In the genomic region with DNA sequence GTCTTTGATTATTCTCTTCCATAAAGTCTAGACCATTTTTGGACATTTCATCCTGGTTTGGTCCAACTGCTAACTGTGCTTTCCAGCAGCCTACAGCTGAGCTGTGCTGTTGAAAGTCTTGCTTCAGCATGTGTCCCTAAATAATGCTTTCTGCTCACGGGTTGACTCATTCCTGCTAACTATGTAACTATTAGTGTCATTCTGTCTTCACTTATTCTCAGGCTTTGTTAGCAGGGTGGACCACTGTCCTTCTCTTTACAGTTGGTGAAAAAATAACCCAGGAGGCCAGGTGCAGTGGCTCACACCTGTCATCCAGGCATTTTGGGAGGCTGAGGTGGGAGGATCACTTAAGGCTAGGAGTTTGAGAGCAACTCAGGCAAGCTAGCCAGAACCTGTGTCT, we compare ENCODE assay signal across 18 cellular contexts. TPM values are rescaled to one million over a fixed set of nuclear protein-coding genes. Genes with fewer than 3 reads are reported as not detected.
DNase-seq lines count a peak whose midpoint lies in the region; ATAC-seq, FAIRE-seq and TF ChIP-seq lines count a peak whose summit lies in the region.
"Had no signal": no experiment of that assay in that cellular context is flagged by ENCODE, and none has a peak within 500 bp of the region (broad histone marks: within the 10 kb centered on the region; RNA-seq: fewer than 3 reads in every experiment).

No MANE protein-coding gene starts in this region.

- no peak overlapping the region for H3K4me3 ChIP-seq in fibroblast of the aortic adventitia (ENCODE audit: low read depth, low read length)
- H3K4me3 ChIP-seq: coronary artery, GM23248 had no signal

- DNase-seq in GM18507 (ENCODE audit: extremely low spot score, insufficient read length, low read depth), result no peak
- peak; percentile 10 for DNase-seq in fibroblast of the aortic adventitia (ENCODE audit: low read depth)
- DNase-seq in NCI-H1105 treated with DMSO at 0.1 percent for 48 hours (lab: John Stamatoyannopoulos, UW), result no peak
- DNase-seq in SKM-1 treated with dmso at 0.1 percent for 144 hours (lab: John Stamatoyannopoulos, UW; ENCODE audit: unreplicated experiment), result no peak
- no peak for DNase-seq in NCI-H510A (lab: John Stamatoyannopoulos, UW)
- DNase-seq: activated CD8-positive, alpha-beta T cell treated with anti-CD3 and anti-CD28 coated beads, Interleukin-2, amount 10 ng/mL, durations not matched to agents 7 days and 5 days; amygdala; hippocampal formation; MV-4-11; NK-92 treated with Interleukin-12 subunit alpha and Interleukin-12 subunit beta, amount 100 ng/mL, for 24 hours; stimulated activated CD4-positive, alpha-beta T cell treated with anti-CD3 and anti-CD28 coated beads, Interleukin-12 subunit alpha, Interleukin-12 subunit beta, amount 100 ng/mL, for 4 hours had no signal

- no peak for TF ChIP-seq CTCF in fibroblast of the aortic adventitia (IDR thresholded peaks at IDR 0.05; ENCODE audit: insufficient read depth, low read length)

- FAIRE-seq in GM18507 (lab: Jason Lieb, UNC), result peak; percentile 49
- FAIRE-seq: G401.6 had no signal

- ATAC-seq in GM21717 (IDR thresholded peaks at IDR 0.05; ENCODE audit: unreplicated experiment) (peak; percentile 74), HG03378 (IDR thresholded peaks at IDR 0.05; ENCODE audit: unreplicated experiment) (peak; percentile 52), HG03571 (IDR thresholded peaks at IDR 0.05; ENCODE audit: unreplicated experiment) (no peak)
- ATAC-seq: activated CD8-positive, alpha-beta T cell treated with anti-CD3 and anti-CD28 coated beads, Interleukin-2, amount 10 ng/mL, durations not matched to agents 7 days and 5 days; activated T-helper 17 cell treated with anti-CD3 and anti-CD28 coated beads, Interleukin-2, amount 50 U/mL, for 72 hours had no signal

RNA-seq across cellular contexts. Expression of a gene that starts 8.9 kb away (rescaled TPM):
- total RNA-seq in fibroblast of the aortic adventitia (ENCODE audit: low replicate concordance), result 1.9 and 7.8 TPM in 2 replicates
- total RNA-seq: activated CD8-positive, alpha-beta T cell treated with anti-CD3 and anti-CD28 coated beads, Interleukin-2, amount 10 ng/mL, durations not matched to agents 7 days and 5 days had no signal
